Comparison of ENCODE assay signal across 21 cellular contexts in genomic region chr10:98417481-98417959, GRCh38. TPM values are rescaled to one million over a fixed set of nuclear protein-coding genes. Genes with fewer than 3 reads are reported as not detected.
DNase-seq lines count a peak whose midpoint lies in the region; ATAC-seq and TF ChIP-seq lines count a peak whose summit lies in the region.
"Had no signal": no experiment of that assay in that cellular context is flagged by ENCODE, and none has a peak within 500 bp of the region (broad histone marks: within the 10 kb centered on the region; RNA-seq: fewer than 3 reads in every experiment).

No MANE protein-coding gene starts in this region.

- H3K4me3 Mint-ChIP-seq in stimulated activated naive B cell treated with anti-CD40 and anti-IgM and Interleukin-4, amounts not matched to agents 10 μg/mL and 1 μg/mL and 100 μg/mL, for 72 hours, result no peak overlapping the region
- H3K4me3 Mint-ChIP-seq: CD8-positive, alpha-beta T cell; H9 had no signal

- H3K4me3 ChIP-seq in gastrocnemius medialis, result no peak overlapping the region
- H3K4me3 ChIP-seq: A549, GM23248 had no signal

- DNase-seq in RWPE1 (ENCODE audit: low spot score) (no peak), cerebellum (ENCODE audit: low spot score) (peak; percentile 61), mesenteric fat pad (ENCODE audit: low spot score) (peak; percentile 64), NCI-H1417 (lab: John Stamatoyannopoulos, UW) (no peak), gastrocnemius medialis (no peak), DMS153 treated with DMSO at 0.1 percent for 48 hours (lab: John Stamatoyannopoulos, UW; ENCODE audit: unreplicated experiment) (no peak)
- DNase-seq in stimulated activated naive B cell treated with anti-CD40 and anti-IgM and Interleukin-4, amounts not matched to agents 10 μg/mL and 1 μg/mL and 100 μg/mL, for 72 hours, result no peak
- DNase-seq: Caco-2, DND-41, GM23248, H9, KBM-7, MV-4-11, NCI-H1105, NCI-H146, NCI-H2029, NCI-H446 treated with DMSO at 0.1 percent for 48 hours, NCI-H526 treated with DMSO at 0.1 percent for 48 hours, SHP77 treated with DMSO at 0.1 percent for 48 hours had no signal

- no peaks in the 10 kb centered on the region for H3K27me3 ChIP-seq in gastrocnemius medialis

- H3K36me3 Mint-ChIP-seq in stimulated activated naive B cell treated with anti-CD40 and anti-IgM and Interleukin-4, amounts not matched to agents 10 μg/mL and 1 μg/mL and 100 μg/mL, for 72 hours, result peaks cover 16 to 33% of the 10 kb centered on the region in 2 donors

- ATAC-seq in stimulated activated naive B cell treated with anti-CD40 and anti-IgM and Interleukin-4, amounts not matched to agents 10 μg/mL and 1 μg/mL and 100 μg/mL, for 72 hours (replicated peaks), result no peak
- ATAC-seq in gastrocnemius medialis, result no peak
- ATAC-seq: A549; CD8-positive, alpha-beta T cell had no signal

- no peaks in the 10 kb centered on the region for H3K27me3 Mint-ChIP-seq in stimulated activated naive B cell treated with anti-CD40 and anti-IgM and Interleukin-4, amounts not matched to agents 10 μg/mL and 1 μg/mL and 100 μg/mL, for 72 hours

- H3K9me3 ChIP-seq in gastrocnemius medialis, result no peaks in the 10 kb centered on the region
- H3K9me3 ChIP-seq: A549, Caco-2 had no signal

- H3K27ac Mint-ChIP-seq in stimulated activated naive B cell treated with anti-CD40 and anti-IgM and Interleukin-4, amounts not matched to agents 10 μg/mL and 1 μg/mL and 100 μg/mL, for 72 hours, result peak overlapping the region; percentile 38
- H3K27ac Mint-ChIP-seq: CD8-positive, alpha-beta T cell had no signal

- TF ChIP-seq CTCF in RWPE1 (conservative IDR thresholded peaks at IDR 0.05; ENCODE audit: low read depth) (no peak), gastrocnemius medialis (IDR thresholded peaks at IDR 0.05 in 4 of 5, conservative IDR thresholded peaks at IDR 0.05 in 1 of 5) (no peak)

- CTCF ChIA-PET in RWPE1 (lab: Yijun Ruan, JAX), result interaction anchor here (0.6 kb wide), 1 partner anchor 74 kb away, joined by 3 read pairs; no protein-coding TSS in a partner anchor

- peaks cover 15 to 32% of the 10 kb centered on the region in 2 donors for H3K4me1 Mint-ChIP-seq in stimulated activated naive B cell treated with anti-CD40 and anti-IgM and Interleukin-4, amounts not matched to agents 10 μg/mL and 1 μg/mL and 100 μg/mL, for 72 hours

- POLR2A ChIA-PET in RWPE1 (lab: Yijun Ruan, JAX; ENCODE audit: low non-redundant PET), result no interaction called here

- TF ChIP-seq POLR2A in gastrocnemius medialis (IDR thresholded peaks at IDR 0.05), result no peak

- H3K36me3 ChIP-seq in gastrocnemius medialis, result peaks cover 0 to 13% of the 10 kb centered on the region in 2 donors

- in situ Hi-C loops in gastrocnemius medialis (cut with MboI; ENCODE audit: low sequenced_read_pairs in 4 of 4), result no loop called here

- peaks cover 15 to 21% of the 10 kb centered on the region in 2 donors for H3K4me1 ChIP-seq in gastrocnemius medialis

- H3K9me3 Mint-ChIP-seq in stimulated activated naive B cell treated with anti-CD40 and anti-IgM and Interleukin-4, amounts not matched to agents 10 μg/mL and 1 μg/mL and 100 μg/mL, for 72 hours, result no peaks in the 10 kb centered on the region
- H3K9me3 Mint-ChIP-seq: CD8-positive, alpha-beta T cell; H9 had no signal

- intact Hi-C loops in gastrocnemius medialis (cut with DNase I; ENCODE audit: low total_unique reads), result no loop called here

- H3K27ac ChIP-seq in RWPE1, result peak overlapping the region; percentile 21; the same call in 1 of the 2 replicates
- H3K27ac ChIP-seq in gastrocnemius medialis, result no peak overlapping the region
- H3K27ac ChIP-seq: A549, GM23248 had no signal

RNA-seq across cellular contexts. Expression of gene PYROXD2, which starts 2.5 kb away (rescaled TPM):
- total RNA-seq in cerebellum, result 5.3 TPM
- total RNA-seq in mesenteric fat pad, result 22.4 TPM
- 1 to 10 TPM in 2 of 4 donors, under 1 TPM in 2; 0.22 to 7.8 (median 1.3) TPM for total RNA-seq in gastrocnemius medialis

RNA-seq across cellular contexts. Expression of gene HPS1, which starts 29.2 kb away (rescaled TPM):
- total RNA-seq in cerebellum (12.6 TPM), mesenteric fat pad (56.2 TPM), gastrocnemius medialis (10 to 100 TPM; 10.6 to 26.0 (median 18.3) TPM)

Comparison
In these comparisons a context has a peak if more than half of its experiments do, and no peak if none do; other contexts are left out.
1. DNase-seq: peak in cerebellum (single experiment) and mesenteric fat pad (single experiment); none in RWPE1 (single experiment), stimulated activated naive B cell treated with anti-CD40 and anti-IgM and Interleukin-4, amounts not matched to agents 10 μg/mL and 1 μg/mL and 100 μg/mL, for 72 hours (single experiment), NCI-H1417 (0 of 3), gastrocnemius medialis (0 of 2) and DMS153 treated with DMSO at 0.1 percent for 48 hours (single experiment).